ENCODE assay signal across 11 cellular contexts in the genomic region with DNA sequence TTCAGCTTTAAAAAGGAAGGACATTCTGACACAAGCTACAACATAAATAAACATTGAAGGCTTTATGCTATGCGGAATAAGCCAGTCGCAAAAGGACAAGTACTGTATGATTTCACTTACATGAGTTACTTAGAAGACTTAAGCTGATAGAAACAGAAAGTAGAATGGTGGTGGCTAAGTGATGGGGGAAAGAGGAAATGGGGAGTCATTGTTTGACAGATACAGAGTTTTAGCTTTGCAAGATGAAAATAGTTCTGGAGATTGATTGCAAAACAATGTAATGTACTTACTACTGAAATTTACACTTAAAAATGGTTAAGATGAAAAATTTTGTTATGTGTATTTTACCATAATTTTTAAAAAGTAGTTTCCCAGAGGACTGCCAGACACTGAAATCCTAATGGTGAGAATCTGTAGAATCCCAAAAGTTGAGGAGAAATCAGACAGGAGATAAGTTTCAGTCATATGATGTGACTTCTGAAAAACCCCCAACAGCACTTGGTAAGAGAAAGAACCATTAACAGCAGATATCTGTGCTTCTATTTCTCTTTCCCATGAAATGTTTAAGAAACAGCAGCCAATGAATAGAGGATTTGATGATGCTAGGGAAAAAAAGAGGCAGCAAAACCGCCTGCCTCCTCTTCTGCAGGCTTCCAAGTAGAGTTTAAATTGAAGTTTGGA. TPM values are rescaled to one million over a fixed set of nuclear protein-coding genes. Genes with fewer than 3 reads are reported as not detected.
DNase-seq lines count a peak whose midpoint lies in the region; ATAC-seq and TF ChIP-seq lines count a peak whose summit lies in the region.
"Had no signal": no experiment of that assay in that cellular context is flagged by ENCODE, and none has a peak within 500 bp of the region (broad histone marks: within the 10 kb centered on the region; RNA-seq: fewer than 3 reads in every experiment).

No MANE protein-coding gene starts in this region.

- no peak overlapping the region for H3K4me3 Mint-ChIP-seq in activated naive CD4-positive, alpha-beta T cell treated with anti-CD3 and anti-CD28 coated beads for 36 hours
- H3K4me3 Mint-ChIP-seq: neural crest cell had no signal

- peaks cover 48% of the 10 kb centered on the region for H3K4me1 Mint-ChIP-seq in activated naive CD4-positive, alpha-beta T cell treated with anti-CD3 and anti-CD28 coated beads for 36 hours (ENCODE audit: low read depth)
- H3K4me1 Mint-ChIP-seq: neural crest cell had no signal

- H3K9me3 Mint-ChIP-seq in activated naive CD4-positive, alpha-beta T cell treated with anti-CD3 and anti-CD28 coated beads for 36 hours, result no peaks in the 10 kb centered on the region
- H3K9me3 Mint-ChIP-seq: neural crest cell had no signal

- ATAC-seq in HG02870 (IDR thresholded peaks at IDR 0.05; ENCODE audit: unreplicated experiment), result peak; percentile 97
- ATAC-seq in stimulated activated naive CD8-positive, alpha-beta T cell treated with anti-CD3 and anti-CD28 coated beads, Interleukin-15, Interleukin-2, amounts not matched to agents 100 U/mL and 50 U/mL, for 24 hours, result peak; percentile 85

- H3K36me3 ChIP-seq in ovary, result no peaks in the 10 kb centered on the region
- H3K36me3 ChIP-seq: BE2C had no signal

- CTCF ChIA-PET in activated naive CD4-positive, alpha-beta T cell treated with anti-CD3 and anti-CD28 coated beads for 36 hours (lab: Charles Lee), result interaction anchor here (0.8 to 1.0 kb wide), 2 partner anchors 8 to 191 kb away, joined by 3 to 5 read pairs; no protein-coding TSS in a partner anchor

- DNase-seq in activated naive CD4-positive, alpha-beta T cell treated with anti-CD3 and anti-CD28 coated beads for 36 hours, result peak; percentile 20
- no peak for DNase-seq in activated naive CD4-positive, alpha-beta T cell treated with anti-CD3 and anti-CD28 coated beads, Interleukin-2, amount 50 U/mL, for 16 hours
- peak; percentile 77 to 95 for DNase-seq in NOMO-1 (lab: John Stamatoyannopoulos, UW; ENCODE audit: unreplicated experiment in 2 of 2)
- no peak for DNase-seq in stimulated activated naive CD8-positive, alpha-beta T cell treated with anti-CD3 and anti-CD28 coated beads, Interleukin-15, Interleukin-2, amounts not matched to agents 100 U/mL and 50 U/mL, for 24 hours
- no peak for DNase-seq in stimulated activated CD8-positive, alpha-beta memory T cell treated with anti-CD3 and anti-CD28 coated beads, Interleukin-4, amount 100 ng/mL, for 48 hours
- DNase-seq in superior temporal gyrus (ENCODE audit: extremely low spot score), result no peak
- no peak for DNase-seq in ovary
- DNase-seq: BE2C had no signal

- H3K27ac Mint-ChIP-seq in activated naive CD4-positive, alpha-beta T cell treated with anti-CD3 and anti-CD28 coated beads for 36 hours, result no peak overlapping the region

- 70 to 75% (median 70%) methylated on average over 3 of the region's 3 CpGs for WGBS in ovary, 3 donors

- intact Hi-C loops in activated naive CD4-positive, alpha-beta T cell treated with anti-CD3 and anti-CD28 coated beads for 36 hours (cut with micrococcal nuclease), result loop anchor here (1.0 to 10.0 kb wide), 4 partner anchors 79 to 666 kb away; a partner anchor contains a TSS
- intact Hi-C loops in ovary (cut with DNase I), result no loop called here

- TF ChIP-seq CTCF in ovary (IDR thresholded peaks at IDR 0.05), result no peak

- no peak overlapping the region for H3K27ac ChIP-seq in ovary

- no peaks in the 10 kb centered on the region for H3K9me3 ChIP-seq in ovary
- H3K9me3 ChIP-seq: BE2C had no signal

- H3K4me3 ChIP-seq in ovary, result no peak overlapping the region

- TF ChIP-seq EP300 in ovary (IDR thresholded peaks at IDR 0.05), result no peak

- H3K27me3 ChIP-seq in ovary, result no peaks in the 10 kb centered on the region
- H3K27me3 ChIP-seq: BE2C had no signal

- no peaks in the 10 kb centered on the region for H3K4me1 ChIP-seq in ovary (ENCODE audit: insufficient read depth)
- H3K4me1 ChIP-seq: BE2C had no signal

- H3K36me3 Mint-ChIP-seq in activated naive CD4-positive, alpha-beta T cell treated with anti-CD3 and anti-CD28 coated beads for 36 hours (ENCODE audit: low read depth), result no peaks in the 10 kb centered on the region

- no peaks in the 10 kb centered on the region for H3K27me3 Mint-ChIP-seq in activated naive CD4-positive, alpha-beta T cell treated with anti-CD3 and anti-CD28 coated beads for 36 hours (ENCODE audit: low read depth)

- TF ChIP-seq POLR2A in ovary (IDR thresholded peaks at IDR 0.05), result no peak

RNA-seq across cellular contexts. Expression of a gene that starts 16.6 kb away (rescaled TPM):
- total RNA-seq in activated naive CD4-positive, alpha-beta T cell treated with anti-CD3 and anti-CD28 coated beads for 36 hours, result not detected
- total RNA-seq in ovary, result not detected
- polyA plus RNA-seq in ovary, result not detected
- total RNA-seq: neural crest cell, subcutaneous adipose tissue had no signal

RNA-seq across cellular contexts. Expression of a gene that starts 22.5 kb away (rescaled TPM):
- not detected for total RNA-seq in activated naive CD4-positive, alpha-beta T cell treated with anti-CD3 and anti-CD28 coated beads for 36 hours
- 1 to 10 TPM in 1 of 7 donors, under 1 TPM in 2, not detected in 4; 0.46 to 1.8 (median 1.00) TPM for total RNA-seq in ovary
- under 1 TPM; 0.63 to 0.97 TPM for polyA plus RNA-seq in ovary
- total RNA-seq: neural crest cell had no signal

RNA-seq across cellular contexts. Expression of a gene that starts 50.2 kb away (rescaled TPM):
- total RNA-seq in activated naive CD4-positive, alpha-beta T cell treated with anti-CD3 and anti-CD28 coated beads for 36 hours, result not detected
- under 1 TPM in 1 of 7 donors, not detected in 6; 0.26 TPM for total RNA-seq in ovary
- under 1 TPM; 0.06 to 0.47 TPM for polyA plus RNA-seq in ovary
- total RNA-seq: neural crest cell, subcutaneous adipose tissue had no signal

Comparison
In these comparisons a context has a peak if more than half of its experiments do, and no peak if none do; other contexts are left out.
1. DNase-seq: peak in activated naive CD4-positive, alpha-beta T cell treated with anti-CD3 and anti-CD28 coated beads for 36 hours (single experiment) and NOMO-1 (2 of 2); none in activated naive CD4-positive, alpha-beta T cell treated with anti-CD3 and anti-CD28 coated beads, Interleukin-2, amount 50 U/mL, for 16 hours (single experiment), stimulated activated naive CD8-positive, alpha-beta T cell treated with anti-CD3 and anti-CD28 coated beads, Interleukin-15, Interleukin-2, amounts not matched to agents 100 U/mL and 50 U/mL, for 24 hours (single experiment), stimulated activated CD8-positive, alpha-beta memory T cell treated with anti-CD3 and anti-CD28 coated beads, Interleukin-4, amount 100 ng/mL, for 48 hours (single experiment), superior temporal gyrus (single experiment) and ovary (0 of 5).